ENCODE assay signal across 13 cellular contexts in genomic region chr19:13938361-13939027, GRCh38. TPM values are rescaled to one million over a fixed set of nuclear protein-coding genes. Genes with fewer than 3 reads are reported as not detected.
A peak's percentile ranks its signal among the peaks of the same experiment; 100 is the strongest.
DNase-seq lines count a peak whose midpoint lies in the region; ATAC-seq, FAIRE-seq and TF ChIP-seq lines count a peak whose summit lies in the region.
"Had no signal": no experiment of that assay in that cellular context is flagged by ENCODE, and none has a peak within 500 bp of the region (broad histone marks: within the 10 kb centered on the region; RNA-seq: fewer than 3 reads in every experiment).

A gene with protein sequence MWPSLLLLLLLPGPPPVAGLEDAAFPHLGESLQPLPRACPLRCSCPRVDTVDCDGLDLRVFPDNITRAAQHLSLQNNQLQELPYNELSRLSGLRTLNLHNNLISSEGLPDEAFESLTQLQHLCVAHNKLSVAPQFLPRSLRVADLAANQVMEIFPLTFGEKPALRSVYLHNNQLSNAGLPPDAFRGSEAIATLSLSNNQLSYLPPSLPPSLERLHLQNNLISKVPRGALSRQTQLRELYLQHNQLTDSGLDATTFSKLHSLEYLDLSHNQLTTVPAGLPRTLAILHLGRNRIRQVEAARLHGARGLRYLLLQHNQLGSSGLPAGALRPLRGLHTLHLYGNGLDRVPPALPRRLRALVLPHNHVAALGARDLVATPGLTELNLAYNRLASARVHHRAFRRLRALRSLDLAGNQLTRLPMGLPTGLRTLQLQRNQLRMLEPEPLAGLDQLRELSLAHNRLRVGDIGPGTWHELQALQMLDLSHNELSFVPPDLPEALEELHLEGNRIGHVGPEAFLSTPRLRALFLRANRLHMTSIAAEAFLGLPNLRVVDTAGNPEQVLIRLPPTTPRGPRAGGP (minus strand): TSS chr19:13938417. CDS start chr19:13938181, 236 bp downstream.

- H3K4me1 ChIP-seq in H1 (replicated peaks in 1 of 4; ENCODE audit: control insufficient read depth in 3 of 4, insufficient read depth in 4 of 4, low read length in 3 of 4) (peaks cover 3 to 34% (median 19%) of the 10 kb centered on the region in 4 experiments), lung (ENCODE audit: control insufficient read depth in 2 of 2, insufficient read depth in 2 of 2, low read length in 2 of 2) (peaks cover 0 to 7% of the 10 kb centered on the region in 2 donors), aorta (ENCODE audit: control insufficient read depth in 1 of 2, insufficient read depth in 2 of 2, low read length in 2 of 2) (no peaks in the 10 kb centered on the region)

- no peak within 1 kb of the TSS for H3K14ac ChIP-seq in H1 (ENCODE audit: insufficient read length)

- H3K23ac ChIP-seq in H1 (ENCODE audit: insufficient read length) = no peak within 1 kb of the TSS

- no peak within 1 kb of the TSS for H3K4me3 Mint-ChIP-seq in stimulated activated naive CD8-positive, alpha-beta T cell treated with anti-CD3 and anti-CD28 coated beads, Interleukin-15, amount 100 ng/mL, for 72 hours
- H3K4me3 Mint-ChIP-seq in activated naive CD8-positive, alpha-beta T cell treated with anti-CD3 and anti-CD28 coated beads, Interleukin-2, amount 50 U/mL, for 24 hours = no peak within 1 kb of the TSS

- H3K79me2 ChIP-seq in H1 (ENCODE audit: control insufficient read depth in 1 of 2, insufficient read depth in 2 of 2, low read length in 2 of 2) = no peaks in the 10 kb centered on the region

- H3K27ac Mint-ChIP-seq in stimulated activated naive CD8-positive, alpha-beta T cell treated with anti-CD3 and anti-CD28 coated beads, Interleukin-15, amount 100 ng/mL, for 72 hours = no peak within 1 kb of the TSS
- no peak within 1 kb of the TSS for H3K27ac Mint-ChIP-seq in activated naive CD8-positive, alpha-beta T cell treated with anti-CD3 and anti-CD28 coated beads, Interleukin-2, amount 50 U/mL, for 24 hours

- no peak for FAIRE-seq in H1 (lab: Jason Lieb, UNC)
- FAIRE-seq: GM12878 had no signal

- H3K23me2 ChIP-seq in H1 (ENCODE audit: low read depth, low read length) = peaks cover 14% of the 10 kb centered on the region; the same call in 1 of the 2 replicates

- H2BK15ac ChIP-seq in H1 (ENCODE audit: low read length) = peak within 1 kb of the TSS; percentile 81; the same call in 1 of the 2 replicates

- H2AK5ac ChIP-seq in H1 (ENCODE audit: low read depth, low read length) = 0 out of 2 replicates have a peak within 1 kb of the TSS, but pooled peaks have one; percentile 75

- no peak within 1 kb of the TSS for H2BK120ac ChIP-seq in H1 (replicated peaks; ENCODE audit: low read depth, low read length)

- H3K4me3 ChIP-seq in H1 (ENCODE audit: extremely low read depth in 1 of 4, insufficient read depth in 2 of 4, low read depth in 3 of 4, low read length in 4 of 4) (peak within 1 kb of the TSS in 1 of 4 experiments; percentile 34; a peak in 1 of 8 replicates), lung (no peak within 1 kb of the TSS), aorta (ENCODE audit: low read length in 2 of 2) (peak within 1 kb of the TSS in 1 of 2 donors; percentile 14)
- H3K4me3 ChIP-seq: BLaER1, GM12878 had no signal

- TF ChIP-seq POLR2A in H1 (IDR thresholded peaks at IDR 0.05; ENCODE audit: control extremely low read depth in 1 of 2, low read depth in 2 of 2, low read length in 2 of 2) = no peak

- no peak for DNase-seq in stimulated activated naive CD8-positive, alpha-beta T cell treated with anti-CD3 and anti-CD28 coated beads, Interleukin-15, amount 100 ng/mL, for 72 hours
- DNase-seq in stimulated activated naive CD8-positive, alpha-beta T cell treated with anti-CD3 and anti-CD28 coated beads, Interleukin-15, Interleukin-2, amounts not matched to agents 100 U/mL and 50 U/mL, for 24 hours = no peak
- no peak for DNase-seq in H1 (ENCODE audit: low read depth in 1 of 2, low spot score in 2 of 2)
- peak; percentile 44 for DNase-seq in lung (ENCODE audit: low spot score)
- peak in 1 of 2 donors; percentile 72 for DNase-seq in aorta
- DNase-seq in AML-193 (lab: John Stamatoyannopoulos, UW) = no peak
- no peak for DNase-seq in activated naive CD8-positive, alpha-beta T cell treated with anti-CD3 and anti-CD28 coated beads, Interleukin-2, amount 50 U/mL, for 24 hours
- DNase-seq: activated T-cell treated with anti-CD3 and anti-CD28 coated beads, Interleukin-2, amount 50 U/mL, for 48 hours; stimulated activated CD4-positive, alpha-beta T cell treated with anti-CD3 and anti-CD28 coated beads, Interleukin-1b, Interleukin-23, amount 100 ng/mL, for 48 hours had no signal

- H3K9ac ChIP-seq in H1 (replicated peaks in 1 of 4; ENCODE audit: extremely low read depth in 1 of 4, low read depth in 3 of 4, low read length in 3 of 4) = no peak within 1 kb of the TSS; a peak in 1 of 7 replicates
- H3K9ac ChIP-seq: BLaER1 had no signal

- peak within 1 kb of the TSS; percentile 22 to 44; a peak in 3 of 4 replicates for H3K4me2 ChIP-seq in H1 (ENCODE audit: insufficient read depth in 1 of 2, low read depth in 2 of 2, low read length in 2 of 2)
- H3K4me2 ChIP-seq: BLaER1 had no signal

- H4K8ac ChIP-seq in H1 (ENCODE audit: extremely low read depth, insufficient read depth, low read length) = peak within 1 kb of the TSS; percentile 85

- H3K27me3 ChIP-seq in H1 (replicated peaks in 1 of 4; ENCODE audit: control insufficient read depth in 3 of 4, extremely low read depth in 1 of 4, insufficient read depth in 3 of 4, low read length in 3 of 4) (peaks cover 0 to 2% (median 0%) of the 10 kb centered on the region in 4 experiments; a peak in 1 of 7 replicates), lung (ENCODE audit: control insufficient read depth, insufficient read depth) (no peaks in the 10 kb centered on the region), aorta (ENCODE audit: control insufficient read depth in 1 of 2, insufficient read depth in 2 of 2, low read length in 1 of 2) (no peaks in the 10 kb centered on the region)
- H3K27me3 ChIP-seq: BLaER1 had no signal

- WGBS in H1 (ENCODE audit: extremely low coverage in 1 of 2, insufficient coverage in 1 of 2, insufficient read length in 1 of 2, insufficient replicate concordance in 2 of 2, low coverage in 1 of 2, low lambda C conversion rate in 2 of 2, missing lambda C conversion rate in 1 of 2), 2 experiments = 78% methylated on average over 7 of the region's 20 CpGs; no CpG with 5 or more reads in 1 of the 2 experiments
- WGBS in lung, 2 donors = 13 to 20% methylated on average over 18 to 20 of the region's 20 CpGs
- 2 to 5% methylated on average over 18 to 20 of the region's 20 CpGs for WGBS in aorta, 2 donors

- H2AFZ ChIP-seq in H1 (ENCODE audit: low read length) = peak within 1 kb of the TSS; percentile 33; the same call in 1 of the 2 replicates

- H3K79me1 ChIP-seq in H1 (ENCODE audit: low read depth, low read length) = peaks cover 3% of the 10 kb centered on the region; the same call in 1 of the 2 replicates

- H2BK12ac ChIP-seq in H1 (ENCODE audit: low read depth, low read length) = peak within 1 kb of the TSS; percentile 87; the same call in 1 of the 2 replicates

- intact Hi-C loops in aorta (cut with DNase I) = no loop called here

- H3K9me3 ChIP-seq in H1 (ENCODE audit: insufficient read depth in 2 of 2, low read depth in 1 of 2, low read length in 1 of 2) = no peaks in the 10 kb centered on the region
- H3K9me3 ChIP-seq in lung (ENCODE audit: control insufficient read depth in 2 of 2, insufficient read depth in 1 of 2, low read length in 1 of 2) = no peaks in the 10 kb centered on the region
- no peaks in the 10 kb centered on the region for H3K9me3 ChIP-seq in aorta (ENCODE audit: control insufficient read depth, low read length)
- H3K9me3 ChIP-seq: BLaER1 had no signal

- TF ChIP-seq EP300 in H1 (IDR thresholded peaks at IDR 0.05; ENCODE audit: borderline replicate concordance in 1 of 2, low read depth in 2 of 2, low read length in 2 of 2) = no peak

- CTCF ChIA-PET in H1 (lab: Charles Lee; ENCODE audit: partially characterized antibody) = interaction anchor here (0.9 to 3.7 kb wide), 8 partner anchors 11 to 130 kb away, joined by 3 to 26 read pairs (median 4); no protein-coding TSS in a partner anchor

- peak within 1 kb of the TSS; percentile 53 for H3K4ac ChIP-seq in H1 (replicated peaks; ENCODE audit: insufficient read length, low read depth, low read length)

- no peak for TF ChIP-seq CTCF in H1 (IDR thresholded peaks at IDR 0.05; ENCODE audit: control extremely low read depth in 1 of 3, insufficient read depth in 1 of 3, low read depth in 1 of 3, low read length in 3 of 3)
- no peak for TF ChIP-seq CTCF in lung (IDR thresholded peaks at IDR 0.05; ENCODE audit: control extremely low read depth, extremely low read depth)

- peak; percentile 32 for ATAC-seq in stimulated activated naive CD8-positive, alpha-beta T cell treated with anti-CD3 and anti-CD28 coated beads, Interleukin-15, amount 100 ng/mL, for 72 hours
- no peak for ATAC-seq in stimulated activated naive CD8-positive, alpha-beta T cell treated with anti-CD3 and anti-CD28 coated beads, Interleukin-15, Interleukin-2, amounts not matched to agents 100 U/mL and 50 U/mL, for 24 hours
- ATAC-seq in lung (ENCODE audit: insufficient read depth, low FRiP score) = peak; percentile 31
- ATAC-seq in aorta (ENCODE audit: low FRiP score) = peak; percentile 69
- no peak for ATAC-seq in activated naive CD8-positive, alpha-beta T cell treated with anti-CD3 and anti-CD28 coated beads, Interleukin-2, amount 50 U/mL, for 24 hours
- no peak for ATAC-seq in GM21723 (IDR thresholded peaks at IDR 0.05; ENCODE audit: unreplicated experiment)
- ATAC-seq: GM12878 had no signal

- peaks cover 8% of the 10 kb centered on the region for H3K4me1 Mint-ChIP-seq in stimulated activated naive CD8-positive, alpha-beta T cell treated with anti-CD3 and anti-CD28 coated beads, Interleukin-15, amount 100 ng/mL, for 72 hours
- no peaks in the 10 kb centered on the region for H3K4me1 Mint-ChIP-seq in activated naive CD8-positive, alpha-beta T cell treated with anti-CD3 and anti-CD28 coated beads, Interleukin-2, amount 50 U/mL, for 24 hours

- H3K36me3 ChIP-seq in H1 (ENCODE audit: control insufficient read depth in 2 of 4, insufficient read depth in 4 of 4, low read length in 3 of 4) (no peaks in the 10 kb centered on the region), lung (ENCODE audit: control insufficient read depth in 2 of 2, insufficient read depth in 2 of 2, low read length in 2 of 2) (no peaks in the 10 kb centered on the region), aorta (ENCODE audit: control insufficient read depth in 1 of 2, insufficient read depth in 2 of 2, low read length in 1 of 2) (no peaks in the 10 kb centered on the region)
- H3K36me3 ChIP-seq: BLaER1 had no signal

- H2BK20ac ChIP-seq in H1 (ENCODE audit: low read length) = 0 out of 2 replicates have a peak within 1 kb of the TSS, but pooled peaks have one; percentile 48

- POLR2A ChIA-PET in H1 (lab: Charles Lee; ENCODE audit: partially characterized antibody) = interaction anchor here (0.7 to 5.5 kb wide), 10 partner anchors 9 to 66 kb away, joined by 3 to 35 read pairs (median 4); partner anchors contain the start of gene DCAF15

- H3K36me3 Mint-ChIP-seq in activated naive CD8-positive, alpha-beta T cell treated with anti-CD3 and anti-CD28 coated beads, Interleukin-2, amount 50 U/mL, for 24 hours (ENCODE audit: low read depth) = no peaks in the 10 kb centered on the region

- no peak for TF ChIP-seq RAD21 in H1 (IDR thresholded peaks at IDR 0.05 in 1 of 2, conservative IDR thresholded peaks at IDR 0.05 in 1 of 2; ENCODE audit: low read depth in 2 of 2, low read length in 2 of 2)

- H3K27ac ChIP-seq in H1 (ENCODE audit: low read depth, low read length) (no peak within 1 kb of the TSS), lung (ENCODE audit: low read depth in 1 of 2, low read length in 1 of 2) (no peak within 1 kb of the TSS), aorta (ENCODE audit: low read depth in 1 of 2, low read length in 2 of 2) (no peak within 1 kb of the TSS)
- H3K27ac ChIP-seq: BLaER1 had no signal

- no peak within 1 kb of the TSS for H3K56ac ChIP-seq in H1 (replicated peaks; ENCODE audit: insufficient read length, low read depth, low read length)

- H3K18ac ChIP-seq in H1 (ENCODE audit: extremely low read depth, low read length) = peak within 1 kb of the TSS; percentile 32

- H3K9me3 Mint-ChIP-seq in stimulated activated naive CD8-positive, alpha-beta T cell treated with anti-CD3 and anti-CD28 coated beads, Interleukin-15, amount 100 ng/mL, for 72 hours = no peaks in the 10 kb centered on the region
- H3K9me3 Mint-ChIP-seq in activated naive CD8-positive, alpha-beta T cell treated with anti-CD3 and anti-CD28 coated beads, Interleukin-2, amount 50 U/mL, for 24 hours = no peaks in the 10 kb centered on the region

- H4K20me1 ChIP-seq in H1 (replicated peaks in 1 of 2; ENCODE audit: control insufficient read depth in 1 of 2, insufficient read depth in 2 of 2, low read length in 2 of 2) = peaks cover 0 to 6% of the 10 kb centered on the region in 2 experiments
- H4K20me1 ChIP-seq: BLaER1 had no signal

- H2BK5ac ChIP-seq in H1 (ENCODE audit: low read depth, low read length) = peak within 1 kb of the TSS; percentile 87; the same call in 1 of the 2 replicates

- H3K27me3 Mint-ChIP-seq in stimulated activated naive CD8-positive, alpha-beta T cell treated with anti-CD3 and anti-CD28 coated beads, Interleukin-15, amount 100 ng/mL, for 72 hours = peaks cover 9% of the 10 kb centered on the region
- H3K27me3 Mint-ChIP-seq in activated naive CD8-positive, alpha-beta T cell treated with anti-CD3 and anti-CD28 coated beads, Interleukin-2, amount 50 U/mL, for 24 hours = peaks cover 4% of the 10 kb centered on the region

- peak within 1 kb of the TSS; percentile 89 for H4K91ac ChIP-seq in H1 (replicated peaks; ENCODE audit: insufficient read length, low read length)

- H4K5ac ChIP-seq in H1 (ENCODE audit: insufficient read length, low read depth, low read length) = peak within 1 kb of the TSS; percentile 31

RNA-seq across cellular contexts. Expression of the gene that starts here (rescaled TPM):
- 0.75 and 1.5 TPM in 2 replicates for total RNA-seq in H1 (2021; fragmentation: NEBNext Ultra II Directional; extraction: Animal tissue kit (Norgen Biotek cat#: 25700))
- polyA plus RNA-seq in H1 (2011; rRNA removed) (1.0 and 2.3 TPM in 2 replicates), lung (under 1 TPM; 0.55 to 0.95 TPM), aorta (10 to 100 TPM in 1 of 2 donors, 1 to 10 TPM in 1; 2.5 to 18.9 TPM)
- polyA plus RNA-seq in H1 (2011; cell fraction: cytosol; rRNA removed) = 1.8 TPM
- 2.7 TPM for polyA plus RNA-seq in H1 (2011; cell fraction: nucleus; rRNA removed)
- 0.61 to 2.0 TPM (median 1.5 TPM) in 4 replicates for polyA plus RNA-seq in H1 (2012, experiment 1 of 2)
- 1.7 TPM for polyA plus RNA-seq in H1 (2012, experiment 2 of 2)
- polyA plus RNA-seq in H1 (2013, experiment 1 of 2) = 0.18 TPM
- 0.68 TPM for polyA plus RNA-seq in H1 (2013, experiment 2 of 2)
- polyA minus RNA-seq in H1 (2011; rRNA and poly(A)+ RNA removed) = 0.22 TPM in 1 of 2 replicates, not detected in the other
- polyA minus RNA-seq in H1 (2011; cell fraction: cytosol; rRNA and poly(A)+ RNA removed) = not detected
- polyA minus RNA-seq in H1 (2011; cell fraction: nucleus; rRNA and poly(A)+ RNA removed) = 1.2 TPM
- total RNA-seq in lung (1 to 10 TPM in 1 of 2 donors, under 1 TPM in 1; 0.88 to 6.4 TPM), aorta (1 to 10 TPM; 4.3 to 9.8 TPM)
- total RNA-seq: GM12878; T-helper 2 cell treated with Interferon-gamma antibody and Interleukin-4, amounts not matched to agents 100 ng/mL and 5 ng/mL, for 36 hours had no signal

Comparison
In these comparisons a context has a peak if more than half of its experiments do, and no peak if none do; other contexts are left out.
1. ATAC-seq: peak in stimulated activated naive CD8-positive, alpha-beta T cell treated with anti-CD3 and anti-CD28 coated beads, Interleukin-15, amount 100 ng/mL, for 72 hours (single experiment), lung (single experiment) and aorta (single experiment); none in stimulated activated naive CD8-positive, alpha-beta T cell treated with anti-CD3 and anti-CD28 coated beads, Interleukin-15, Interleukin-2, amounts not matched to agents 100 U/mL and 50 U/mL, for 24 hours (single experiment), activated naive CD8-positive, alpha-beta T cell treated with anti-CD3 and anti-CD28 coated beads, Interleukin-2, amount 50 U/mL, for 24 hours (single experiment) and GM21723 (single experiment).